ENCODE assay signal across 26 cellular contexts in the genomic region with DNA sequence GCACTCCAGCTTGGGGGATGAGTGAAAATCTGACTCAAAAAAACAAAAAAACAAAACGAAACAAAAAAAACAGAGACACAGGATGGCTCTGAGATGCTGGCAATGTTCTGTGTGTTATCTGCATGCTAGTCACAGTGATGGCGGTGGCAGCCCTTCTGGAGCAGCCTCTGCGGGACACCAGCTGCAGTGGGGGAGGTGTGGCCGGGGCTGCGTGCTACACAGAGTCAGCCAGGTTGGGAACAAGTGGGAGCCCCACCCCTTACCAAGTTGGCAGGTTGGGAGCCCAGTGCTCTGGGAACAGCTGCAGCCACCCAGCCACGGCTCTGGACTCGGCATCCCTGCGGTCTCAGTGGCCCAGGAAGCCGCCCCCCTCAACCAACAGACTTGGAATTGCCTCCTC.
"Had no signal": no experiment of that assay in that cellular context is flagged by ENCODE, and none has a peak within 500 bp of the region (broad histone marks: within the 10 kb centered on the region; RNA-seq: fewer than 3 reads in every experiment).

No MANE protein-coding gene starts in this region.

- H3K27ac Mint-ChIP-seq: naive thymus-derived CD4-positive, alpha-beta T cell; natural killer cell; nephron progenitor cell; stimulated activated effector memory CD8-positive, alpha-beta T cell treated with anti-CD3 and anti-CD28 coated beads, Interleukin-12 subunit alpha, Interleukin-12 subunit beta, amount 100 ng/mL, for 72 hours; stimulated activated naive B cell treated with anti-CD40 and anti-IgM and Interleukin-4, amounts not matched to agents 10 μg/mL and 1 μg/mL and 100 μg/mL, for 72 hours; stimulated activated naive CD8-positive, alpha-beta T cell treated with anti-CD3 and anti-CD28 coated beads, Interleukin-15, Interleukin-2, amounts not matched to agents 100 ng/mL and 50 ng/mL, for 24 hours had no signal

- H3K27ac ChIP-seq: pancreas, prostate gland, right atrium auricular region, right lobe of liver, sigmoid colon, stomach, thoracic aorta, thyroid gland, tibial nerve, upper lobe of left lung, vagina had no signal

- H3K9me3 ChIP-seq: pancreas, prostate gland, right lobe of liver, thoracic aorta, thyroid gland, vagina had no signal

- H3K4me1 ChIP-seq: pancreas, prostate gland, right atrium auricular region, right lobe of liver, sigmoid colon, stomach, thyroid gland, tibial nerve, upper lobe of left lung, vagina had no signal

- H3K4me3 Mint-ChIP-seq: naive thymus-derived CD4-positive, alpha-beta T cell; natural killer cell; nephron progenitor cell; neural crest cell; stimulated activated effector memory CD8-positive, alpha-beta T cell treated with anti-CD3 and anti-CD28 coated beads, Interleukin-12 subunit alpha, Interleukin-12 subunit beta, amount 100 ng/mL, for 72 hours; stimulated activated naive B cell treated with anti-CD40 and anti-IgM and Interleukin-4, amounts not matched to agents 10 μg/mL and 1 μg/mL and 100 μg/mL, for 72 hours; stimulated activated naive CD8-positive, alpha-beta T cell treated with anti-CD3 and anti-CD28 coated beads, Interleukin-15, Interleukin-2, amounts not matched to agents 100 ng/mL and 50 ng/mL, for 24 hours had no signal

- H3K4me3 ChIP-seq: pancreas, prostate gland, right atrium auricular region, right lobe of liver, sigmoid colon, stomach, thoracic aorta, thyroid gland, tibial nerve, upper lobe of left lung, vagina had no signal

- H3K4me1 Mint-ChIP-seq: naive thymus-derived CD4-positive, alpha-beta T cell; natural killer cell; nephron progenitor cell; neural crest cell; stimulated activated effector memory CD8-positive, alpha-beta T cell treated with anti-CD3 and anti-CD28 coated beads, Interleukin-12 subunit alpha, Interleukin-12 subunit beta, amount 100 ng/mL, for 72 hours; stimulated activated naive B cell treated with anti-CD40 and anti-IgM and Interleukin-4, amounts not matched to agents 10 μg/mL and 1 μg/mL and 100 μg/mL, for 72 hours had no signal

- ATAC-seq: naive thymus-derived CD4-positive, alpha-beta T cell; natural killer cell; pancreas; right lobe of liver; stimulated activated effector memory CD8-positive, alpha-beta T cell treated with anti-CD3 and anti-CD28 coated beads, Interleukin-12 subunit alpha, Interleukin-12 subunit beta, amount 100 ng/mL, for 72 hours; stimulated activated naive B cell treated with anti-CD40 and anti-IgM and Interleukin-4, amounts not matched to agents 10 μg/mL and 1 μg/mL and 100 μg/mL, for 72 hours had no signal

- H3K36me3 ChIP-seq: pancreas, prostate gland, right atrium auricular region, right lobe of liver, sigmoid colon, stomach, thoracic aorta, thyroid gland, tibial nerve, upper lobe of left lung, vagina had no signal

- DNase-seq: naive thymus-derived CD4-positive, alpha-beta T cell; natural killer cell; nephron progenitor cell; pancreas; retina; right lobe of liver; sigmoid colon; small intestine; stimulated activated CD4-positive, alpha-beta T cell treated with anti-CD3 and anti-CD28 coated beads, Interleukin-15, amount 100 ng/mL, for 24 hours; stimulated activated CD4-positive, alpha-beta T cell treated with anti-CD3 and anti-CD28 coated beads, Interleukin-2, amount 100 ng/mL, for 24 hours; stimulated activated CD4-positive, alpha-beta T cell treated with anti-CD3 and anti-CD28 coated beads, Interleukin-2, amount 100 ng/mL, for 48 hours; stimulated activated CD4-positive, alpha-beta T cell treated with anti-CD3 and anti-CD28 coated beads, Interleukin-4, amount 100 ng/mL, for 24 hours; stimulated activated naive B cell treated with anti-CD40 and anti-IgM and Interleukin-4, amounts not matched to agents 10 μg/mL and 1 μg/mL and 100 μg/mL, for 72 hours; stimulated activated naive CD4-positive, alpha-beta T cell treated with Interleukin-2 at 50 U/mL for 16 hours; stomach; thyroid gland; trophoblast cell had no signal

- H3K27me3 Mint-ChIP-seq: naive thymus-derived CD4-positive, alpha-beta T cell; stimulated activated naive B cell treated with anti-CD40 and anti-IgM and Interleukin-4, amounts not matched to agents 10 μg/mL and 1 μg/mL and 100 μg/mL, for 72 hours; stimulated activated naive CD8-positive, alpha-beta T cell treated with anti-CD3 and anti-CD28 coated beads, Interleukin-15, Interleukin-2, amounts not matched to agents 100 ng/mL and 50 ng/mL, for 24 hours had no signal

- H3K36me3 Mint-ChIP-seq: naive thymus-derived CD4-positive, alpha-beta T cell; natural killer cell; stimulated activated effector memory CD8-positive, alpha-beta T cell treated with anti-CD3 and anti-CD28 coated beads, Interleukin-12 subunit alpha, Interleukin-12 subunit beta, amount 100 ng/mL, for 72 hours; stimulated activated naive B cell treated with anti-CD40 and anti-IgM and Interleukin-4, amounts not matched to agents 10 μg/mL and 1 μg/mL and 100 μg/mL, for 72 hours had no signal

- H3K9me3 Mint-ChIP-seq: neural crest cell; stimulated activated naive CD8-positive, alpha-beta T cell treated with anti-CD3 and anti-CD28 coated beads, Interleukin-15, Interleukin-2, amounts not matched to agents 100 ng/mL and 50 ng/mL, for 24 hours had no signal

- H3K27me3 ChIP-seq: pancreas, right atrium auricular region, right lobe of liver, sigmoid colon, stomach, thyroid gland, tibial nerve, upper lobe of left lung, vagina had no signal
